Comparison of ENCODE assay signal across 8 cellular contexts in the genomic region with DNA sequence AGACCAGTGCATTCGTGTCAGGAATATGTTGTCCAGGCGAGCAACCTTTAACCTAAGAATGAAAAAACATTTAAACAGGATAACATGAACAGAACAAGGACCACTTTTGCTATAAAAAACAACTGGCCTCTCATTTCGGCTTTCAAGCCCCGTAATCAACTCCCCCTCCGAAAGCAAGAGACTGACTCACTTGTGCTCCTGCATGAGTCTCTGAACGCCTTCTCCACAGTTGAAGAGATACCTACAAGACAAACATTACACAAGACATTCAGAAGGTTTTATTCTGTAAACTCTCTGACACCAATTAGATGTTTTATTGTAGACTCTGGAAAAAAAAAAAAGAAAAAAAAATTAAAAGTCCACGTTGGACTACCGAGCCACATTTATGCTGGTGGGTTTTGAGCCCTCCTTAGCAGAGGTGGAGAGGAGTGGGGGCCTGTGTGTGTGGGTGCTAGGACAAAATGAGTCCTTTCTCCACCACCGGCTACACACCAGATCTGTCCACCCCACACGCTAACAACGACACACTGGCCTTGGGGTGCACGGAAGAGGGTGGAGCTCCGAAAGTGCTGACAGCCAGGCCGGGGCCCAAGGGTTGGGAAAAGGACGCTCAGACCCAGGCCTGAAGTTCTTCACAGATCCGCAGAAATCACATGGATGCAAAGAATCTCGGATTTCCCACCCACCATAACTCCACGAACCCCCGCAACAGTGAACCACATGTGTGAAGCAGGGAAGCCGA. TPM values are rescaled to one million over a fixed set of nuclear protein-coding genes. Genes with fewer than 3 reads are reported as not detected.
DNase-seq lines count a peak whose midpoint lies in the region; ATAC-seq and TF ChIP-seq lines count a peak whose summit lies in the region.

No MANE protein-coding gene starts in this region.

- no peaks in the 10 kb centered on the region for H3K9me3 Mint-ChIP-seq in activated T-cell treated with anti-CD3 and anti-CD28 coated beads, Interleukin-2, amount 50 U/mL, for 4 hours

- H3K36me3 Mint-ChIP-seq in activated T-cell treated with anti-CD3 and anti-CD28 coated beads, Interleukin-2, amount 50 U/mL, for 4 hours (ENCODE audit: insufficient read depth), result peaks cover 28% of the 10 kb centered on the region

- peak overlapping the region; percentile 95 for H3K4me3 Mint-ChIP-seq in activated T-cell treated with anti-CD3 and anti-CD28 coated beads, Interleukin-2, amount 50 U/mL, for 4 hours

- intact Hi-C loops in heart right ventricle (cut with DNase I) (loop anchor here in 1 of 10 donors (10.0 kb wide), 1 partner anchor 222 kb away; no protein-coding TSS in a partner anchor), sigmoid colon (cut with DNase I) (loop anchor here (10.0 kb wide), 1 partner anchor 1022 kb away; the partner anchor contains the start of gene ZNF18)

- ATAC-seq in activated T-cell treated with anti-CD3 and anti-CD28 coated beads, Interleukin-2, amount 50 U/mL, for 4 hours, result peak; percentile 5 to 6
- peak; percentile 8 for ATAC-seq in HG03103 (IDR thresholded peaks at IDR 0.05; ENCODE audit: low read depth, unreplicated experiment)
- ATAC-seq in heart right ventricle, result peak in 6 of 8 donors; percentile 3 to 37 (median 9)

- H3K27me3 ChIP-seq in heart right ventricle, result no peaks in the 10 kb centered on the region
- no peaks in the 10 kb centered on the region for H3K27me3 ChIP-seq in sigmoid colon

- TF ChIP-seq CTCF in WI38 (IDR thresholded peaks at IDR 0.05; ENCODE audit: low read depth, low read length) (no peak), heart right ventricle (IDR thresholded peaks at IDR 0.05) (no peak), sigmoid colon (IDR thresholded peaks at IDR 0.05) (no peak)

- H3K36me3 ChIP-seq in heart right ventricle, result peaks cover 5 to 47% (median 39%) of the 10 kb centered on the region in 9 donors
- peaks cover 10 to 47% (median 32%) of the 10 kb centered on the region in 4 donors for H3K36me3 ChIP-seq in sigmoid colon

- H3K4me1 Mint-ChIP-seq in activated T-cell treated with anti-CD3 and anti-CD28 coated beads, Interleukin-2, amount 50 U/mL, for 4 hours (ENCODE audit: low read depth), result peaks cover 33% of the 10 kb centered on the region

- peak overlapping the region; percentile 94 for H3K4me3 ChIP-seq in WI38 (ENCODE audit: low read depth, low read length)
- H3K4me3 ChIP-seq in heart right ventricle, result peak overlapping the region; percentile 75 to 100 (median 91)
- H3K4me3 ChIP-seq in sigmoid colon, result peak overlapping the region; percentile 89 to 100 (median 94)

- TF ChIP-seq EP300 in sigmoid colon (IDR thresholded peaks at IDR 0.05), result no peak

- H3K27ac ChIP-seq in heart right ventricle (peak overlapping the region; percentile 54 to 93 (median 87)), sigmoid colon (peak overlapping the region; percentile 86 to 93 (median 88))

- H3K4me1 ChIP-seq in heart right ventricle, result peaks cover 0 to 23% (median 11%) of the 10 kb centered on the region in 9 donors
- peaks cover 0 to 23% (median 16%) of the 10 kb centered on the region in 4 donors for H3K4me1 ChIP-seq in sigmoid colon

- 20 to 21% methylated on average over 20 of the region's 20 CpGs for WGBS in heart right ventricle, 2 donors
- WGBS in sigmoid colon, 2 donors, result 8 to 17% methylated on average over 20 of the region's 20 CpGs

- TF ChIP-seq POLR2A in sigmoid colon (IDR thresholded peaks at IDR 0.05), result no peak

- no peaks in the 10 kb centered on the region for H3K27me3 Mint-ChIP-seq in activated T-cell treated with anti-CD3 and anti-CD28 coated beads, Interleukin-2, amount 50 U/mL, for 4 hours (ENCODE audit: low read depth)

- H3K9me3 ChIP-seq in heart right ventricle (no peaks in the 10 kb centered on the region), sigmoid colon (no peaks in the 10 kb centered on the region)

- DNase-seq in activated T-cell treated with anti-CD3 and anti-CD28 coated beads, Interleukin-2, amount 50 U/mL, for 4 hours, result no peak
- DNase-seq in activated T-cell treated with anti-CD3 and anti-CD28 coated beads for 4 hours, result no peak
- DNase-seq in heart right ventricle, result no peak
- no peak for DNase-seq in sigmoid colon
- no peak for DNase-seq in D341Med (ENCODE audit: low spot score)
- DNase-seq in activated gamma-delta T cell treated with Interleukin-2 at 50 U/mL for 16 hours, result no peak

RNA-seq across cellular contexts. Expression of gene ELAC2, which starts 0.8 kb away (rescaled TPM):
- total RNA-seq in activated T-cell treated with anti-CD3 and anti-CD28 coated beads, Interleukin-2, amount 50 U/mL, for 4 hours, result 100 to 1,000 TPM; 116 to 125 (median 118) TPM
- total RNA-seq in heart right ventricle, result 10 to 100 TPM; 54.2 to 76.8 (median 64.1) TPM
- polyA plus RNA-seq in heart right ventricle, result 10 to 100 TPM; 32.3 to 50.4 TPM
- total RNA-seq in sigmoid colon, result 10 to 100 TPM; 46.9 to 67.0 (median 50.2) TPM
- polyA plus RNA-seq in sigmoid colon, result 10 to 100 TPM; 12.7 to 39.6 (median 18.0) TPM
